Comparison of ENCODE assay signal across 8 cellular contexts in genomic region chr21:14762734-14763694, GRCh38.
DNase-seq lines count a peak whose midpoint lies in the region; ATAC-seq, FAIRE-seq and TF ChIP-seq lines count a peak whose summit lies in the region.

No MANE protein-coding gene starts in this region.

- H3K4me3 ChIP-seq in OCI-LY3 (ENCODE audit: low read length) (peak overlapping the region; percentile 57), left lung (peak overlapping the region in 1 of 2 donors; percentile 4)

- no peaks in the 10 kb centered on the region for H3K27me3 ChIP-seq in OCI-LY3 (ENCODE audit: low read depth, low read length)
- no peaks in the 10 kb centered on the region for H3K27me3 ChIP-seq in left lung

- H3K27ac ChIP-seq in OCI-LY3 (ENCODE audit: low read length) (peak overlapping the region; percentile 78), left lung (peak overlapping the region; percentile 58 to 70)

- no peak for FAIRE-seq in D721Med (lab: Jason Lieb, UNC)

- peak overlapping the region; percentile 82 for H3K4me2 ChIP-seq in OCI-LY3 (ENCODE audit: low read length)

- no peaks in the 10 kb centered on the region for H3K9me3 ChIP-seq in OCI-LY3 (ENCODE audit: insufficient read depth, low read length)
- no peaks in the 10 kb centered on the region for H3K9me3 ChIP-seq in left lung

- peak; percentile 99 for ATAC-seq in GM18870 (IDR thresholded peaks at IDR 0.05; ENCODE audit: unreplicated experiment)
- peak; percentile 95 for ATAC-seq in HG02870 (IDR thresholded peaks at IDR 0.05; ENCODE audit: unreplicated experiment)
- ATAC-seq in left lung: peak; percentile 79

- H3K79me2 ChIP-seq in OCI-LY3 (ENCODE audit: low read length): no peaks in the 10 kb centered on the region

- peak overlapping the region; percentile 51 for H3K9ac ChIP-seq in OCI-LY3 (ENCODE audit: low read length)

- H3K36me3 ChIP-seq in OCI-LY3 (replicated peaks; ENCODE audit: low read depth, low read length): peaks cover 2% of the 10 kb centered on the region
- H3K36me3 ChIP-seq in left lung: no peaks in the 10 kb centered on the region

- TF ChIP-seq CTCF in OCI-LY3 (IDR thresholded peaks at IDR 0.05; ENCODE audit: low read depth, low read length) (no peak), left lung (IDR thresholded peaks at IDR 0.05) (no peak), D721Med (IDR thresholded peaks at IDR 0.05; ENCODE audit: insufficient read depth, missing control alignments) (no peak)

- H4K20me1 ChIP-seq in OCI-LY3 (ENCODE audit: insufficient read depth, low read length): no peaks in the 10 kb centered on the region

- DNase-seq in left lung (no peak), D721Med (ENCODE audit: insufficient read length, low spot score) (no peak), NCI-H82 (lab: John Stamatoyannopoulos, UW) (no peak), NCI-H2171 treated with DMSO at 0.1 percent for 48 hours (lab: John Stamatoyannopoulos, UW) (no peak), NCI-H2196 treated with DMSO at 0.1 percent for 48 hours (lab: John Stamatoyannopoulos, UW; ENCODE audit: unreplicated experiment) (no peak)

- H3K4me1 ChIP-seq in OCI-LY3 (ENCODE audit: low read length): peaks cover 30% of the 10 kb centered on the region
- peaks cover 0 to 17% of the 10 kb centered on the region in 2 donors for H3K4me1 ChIP-seq in left lung

- intact Hi-C loops in left lung (cut with DNase I): no loop called here

- H2AFZ ChIP-seq in OCI-LY3 (ENCODE audit: low read depth, low read length): peak overlapping the region; percentile 47; the same call in 1 of the 2 replicates
